16 cellular contexts compared by ENCODE assay signal in the genomic region with DNA sequence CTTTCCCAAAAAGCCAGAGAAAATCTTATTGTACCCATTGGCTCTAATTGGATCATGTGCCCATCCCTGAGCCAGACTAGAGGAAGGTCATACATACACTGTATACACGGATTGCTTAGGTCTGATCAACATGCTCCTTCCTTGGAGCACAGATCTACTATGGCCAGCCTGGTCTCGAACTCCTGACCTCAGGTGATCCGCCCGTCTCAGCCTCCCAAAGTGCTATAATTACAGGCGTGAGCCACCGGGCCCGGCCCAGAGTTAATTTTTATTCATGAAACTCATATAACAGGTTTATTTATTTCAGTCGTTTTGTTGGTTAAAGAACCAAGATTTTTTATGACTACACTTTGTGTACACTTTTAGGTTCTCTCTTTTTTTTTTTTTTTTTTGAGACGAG. TPM values are rescaled to one million over a fixed set of nuclear protein-coding genes. Genes with fewer than 3 reads are reported as not detected.
A peak's percentile ranks its signal among the peaks of the same experiment; 100 is the strongest.
DNase-seq lines count a peak whose midpoint lies in the region; ATAC-seq, FAIRE-seq and TF ChIP-seq lines count a peak whose summit lies in the region.
"Had no signal": no experiment of that assay in that cellular context is flagged by ENCODE, and none has a peak within 500 bp of the region (broad histone marks: within the 10 kb centered on the region; RNA-seq: fewer than 3 reads in every experiment).

No MANE protein-coding gene starts in this region.

- intact Hi-C loops in activated CD4-positive, alpha-beta T cell treated with anti-CD3 and anti-CD28 coated beads, Interleukin-2, amount 10 ng/mL, durations not matched to agents 24 days and 14 days (cut with micrococcal nuclease), result no loop called here
- intact Hi-C loops in activated T-helper 2 cell treated with anti-CD3 and anti-CD28 coated beads, Interferon-gamma antibody, Interleukin-2, Interleukin-4, amounts not matched to agents 10 μg/mL and 5 μg/mL and 100 μg/mL, durations not matched to agents 14 hours and 24 hours and 36 hours (cut with micrococcal nuclease), result no loop called here

- no peaks in the 10 kb centered on the region for H3K9me3 Mint-ChIP-seq in activated CD4-positive, alpha-beta T cell treated with anti-CD3 and anti-CD28 coated beads, Interleukin-2, amount 10 ng/mL, durations not matched to agents 24 days and 14 days
- H3K9me3 Mint-ChIP-seq in activated T-helper 2 cell treated with anti-CD3 and anti-CD28 coated beads, Interferon-gamma antibody, Interleukin-2, Interleukin-4, amounts not matched to agents 10 μg/mL and 5 μg/mL and 100 μg/mL, durations not matched to agents 14 hours and 24 hours and 36 hours, result no peaks in the 10 kb centered on the region
- no peaks in the 10 kb centered on the region for H3K9me3 Mint-ChIP-seq in neural crest cell

- no peak for TF ChIP-seq CTCF in neural crest cell (conservative IDR thresholded peaks at IDR 0.05)

- no peak overlapping the region for H3K27ac Mint-ChIP-seq in activated CD4-positive, alpha-beta T cell treated with anti-CD3 and anti-CD28 coated beads, Interleukin-2, amount 10 ng/mL, durations not matched to agents 24 days and 14 days
- no peak overlapping the region for H3K27ac Mint-ChIP-seq in activated T-helper 2 cell treated with anti-CD3 and anti-CD28 coated beads, Interferon-gamma antibody, Interleukin-2, Interleukin-4, amounts not matched to agents 10 μg/mL and 5 μg/mL and 100 μg/mL, durations not matched to agents 14 hours and 24 hours and 36 hours
- no peak overlapping the region for H3K27ac Mint-ChIP-seq in neural crest cell (ENCODE audit: unreplicated experiment)

- peaks cover 31% of the 10 kb centered on the region for H3K4me1 Mint-ChIP-seq in activated CD4-positive, alpha-beta T cell treated with anti-CD3 and anti-CD28 coated beads, Interleukin-2, amount 10 ng/mL, durations not matched to agents 24 days and 14 days
- peaks cover 25% of the 10 kb centered on the region for H3K4me1 Mint-ChIP-seq in activated T-helper 2 cell treated with anti-CD3 and anti-CD28 coated beads, Interferon-gamma antibody, Interleukin-2, Interleukin-4, amounts not matched to agents 10 μg/mL and 5 μg/mL and 100 μg/mL, durations not matched to agents 14 hours and 24 hours and 36 hours (ENCODE audit: low read depth)
- H3K4me1 Mint-ChIP-seq in neural crest cell, result peaks cover 34% of the 10 kb centered on the region

- ATAC-seq in HG02852 (IDR thresholded peaks at IDR 0.05; ENCODE audit: unreplicated experiment), result no peak

- peak; percentile 51 for FAIRE-seq in GM12892 (lab: Jason Lieb, UNC)
- FAIRE-seq: RCC 7860 had no signal

- peak overlapping the region; percentile 43 for H3K4me3 Mint-ChIP-seq in activated CD4-positive, alpha-beta T cell treated with anti-CD3 and anti-CD28 coated beads, Interleukin-2, amount 10 ng/mL, durations not matched to agents 24 days and 14 days
- H3K4me3 Mint-ChIP-seq in activated T-helper 2 cell treated with anti-CD3 and anti-CD28 coated beads, Interferon-gamma antibody, Interleukin-2, Interleukin-4, amounts not matched to agents 10 μg/mL and 5 μg/mL and 100 μg/mL, durations not matched to agents 14 hours and 24 hours and 36 hours (ENCODE audit: low read depth), result peak overlapping the region; percentile 87
- H3K4me3 Mint-ChIP-seq in neural crest cell, result peak overlapping the region; percentile 93

- H3K27me3 Mint-ChIP-seq in activated CD4-positive, alpha-beta T cell treated with anti-CD3 and anti-CD28 coated beads, Interleukin-2, amount 10 ng/mL, durations not matched to agents 24 days and 14 days, result no peaks in the 10 kb centered on the region
- no peaks in the 10 kb centered on the region for H3K27me3 Mint-ChIP-seq in activated T-helper 2 cell treated with anti-CD3 and anti-CD28 coated beads, Interferon-gamma antibody, Interleukin-2, Interleukin-4, amounts not matched to agents 10 μg/mL and 5 μg/mL and 100 μg/mL, durations not matched to agents 14 hours and 24 hours and 36 hours (ENCODE audit: low read depth)
- H3K27me3 Mint-ChIP-seq in neural crest cell (ENCODE audit: low read depth), result no peaks in the 10 kb centered on the region
- H3K27me3 Mint-ChIP-seq: activated CD8-positive, alpha-beta memory T cell treated with anti-CD3 and anti-CD28 coated beads, Interleukin-2, amount 10 ng/mL, durations not matched to agents 7 days and 5 days; CD4-positive, alpha-beta memory T cell had no signal

- no peak for DNase-seq in activated CD4-positive, alpha-beta T cell treated with anti-CD3 and anti-CD28 coated beads, Interleukin-2, amount 10 ng/mL, durations not matched to agents 24 days and 14 days
- DNase-seq in activated CD4-positive, alpha-beta T cell treated with anti-CD3 and anti-CD28 coated beads, Interleukin-2, amount 50 U/mL, for 48 hours, result no peak
- DNase-seq in GM12892 (ENCODE audit: insufficient read length) (no peak), neural crest cell (ENCODE audit: low read depth, low spot score) (no peak), cerebellum (ENCODE audit: low spot score) (no peak), DMS79 (lab: John Stamatoyannopoulos, UW) (no peak)
- no peak for DNase-seq in activated T-helper 2 cell treated with anti-CD3 and anti-CD28 coated beads, Interferon-gamma antibody, Interleukin-2, Interleukin-4, amounts not matched to agents 10 μg/mL and 5 μg/mL and 100 μg/mL, durations not matched to agents 14 hours and 24 hours and 36 hours (ENCODE audit: low spot score)
- DNase-seq: activated CD8-positive, alpha-beta memory T cell treated with anti-CD3 and anti-CD28 coated beads, Interleukin-2, amount 10 ng/mL, durations not matched to agents 7 days and 5 days; CD4-positive, alpha-beta memory T cell; mesendoderm; NCI-H2171 treated with DMSO at 0.1 percent for 48 hours; NCI-H774; stimulated activated CD4-positive, alpha-beta T cell treated with anti-CD3 and anti-CD28 coated beads, Interleukin-4, amount 100 ng/mL, for 24 hours; tibial artery had no signal

- H3K36me3 Mint-ChIP-seq in activated CD4-positive, alpha-beta T cell treated with anti-CD3 and anti-CD28 coated beads, Interleukin-2, amount 10 ng/mL, durations not matched to agents 24 days and 14 days (ENCODE audit: low read depth), result peaks cover 18% of the 10 kb centered on the region
- H3K36me3 Mint-ChIP-seq in activated T-helper 2 cell treated with anti-CD3 and anti-CD28 coated beads, Interferon-gamma antibody, Interleukin-2, Interleukin-4, amounts not matched to agents 10 μg/mL and 5 μg/mL and 100 μg/mL, durations not matched to agents 14 hours and 24 hours and 36 hours (ENCODE audit: low read depth), result peaks cover 18% of the 10 kb centered on the region
- H3K36me3 Mint-ChIP-seq in neural crest cell (ENCODE audit: low read depth), result no peaks in the 10 kb centered on the region

- no peak for TF ChIP-seq POLR2A in GM12892 (IDR thresholded peaks at IDR 0.05; ENCODE audit: low read depth, low read length)

RNA-seq across cellular contexts. Expression of gene TAOK1, which starts 1.2 kb away (rescaled TPM):
- 42.7 and 43.2 TPM in 2 replicates for total RNA-seq in activated CD4-positive, alpha-beta T cell treated with anti-CD3 and anti-CD28 coated beads, Interleukin-2, amount 10 ng/mL, durations not matched to agents 24 days and 14 days
- polyA plus RNA-seq in GM12892 (2012; ENCODE audit: missing spikeins), result 11.3 TPM
- total RNA-seq in activated T-helper 2 cell treated with anti-CD3 and anti-CD28 coated beads, Interferon-gamma antibody, Interleukin-2, Interleukin-4, amounts not matched to agents 10 μg/mL and 5 μg/mL and 100 μg/mL, durations not matched to agents 14 hours and 24 hours and 36 hours, result 41.9 and 47.9 TPM in 2 replicates
- 80.9 and 81.9 TPM in 2 replicates for total RNA-seq in neural crest cell
- total RNA-seq in cerebellum, result 131 TPM

Comparison
In these comparisons a context has a peak if more than half of its experiments do, and no peak if none do; other contexts are left out.
1. H3K4me3 Mint-ChIP-seq: peak in every context shown above with its lines; median percentile 93 in neural crest cell; 87 in activated T-helper 2 cell treated with anti-CD3 and anti-CD28 coated beads, Interferon-gamma antibody, Interleukin-2, Interleukin-4, amounts not matched to agents 10 μg/mL and 5 μg/mL and 100 μg/mL, durations not matched to agents 14 hours and 24 hours and 36 hours; 43 in activated CD4-positive, alpha-beta T cell treated with anti-CD3 and anti-CD28 coated beads, Interleukin-2, amount 10 ng/mL, durations not matched to agents 24 days and 14 days.